Comparison of ENCODE assay signal across 8 cellular contexts in the genomic region with DNA sequence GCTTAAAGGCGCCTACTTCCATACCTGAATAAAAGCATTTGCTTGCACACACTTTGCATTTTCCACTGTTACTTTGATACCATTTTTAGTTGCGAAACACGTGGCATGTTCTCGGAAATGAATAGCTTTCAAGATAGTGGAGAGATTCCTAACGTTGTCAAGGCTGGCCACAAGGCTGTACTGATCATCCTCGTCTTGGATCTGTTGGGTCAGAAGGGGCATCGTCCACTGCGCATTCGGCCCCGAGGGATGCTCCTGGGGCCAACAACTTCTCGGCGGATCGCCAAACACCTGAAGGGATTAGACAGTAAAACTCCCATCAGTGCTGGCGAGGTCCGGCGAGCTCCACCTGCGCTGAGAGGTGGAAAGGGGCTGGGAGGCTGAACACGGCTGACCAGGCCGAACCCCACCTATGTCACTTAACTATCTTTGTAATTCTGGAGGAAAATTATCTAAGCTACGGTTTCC. TPM values are rescaled to one million over a fixed set of nuclear protein-coding genes. Genes with fewer than 3 reads are reported as not detected.
A peak's percentile ranks its signal among the peaks of the same experiment; 100 is the strongest.
DNase-seq lines count a peak whose midpoint lies in the region; ATAC-seq and TF ChIP-seq lines count a peak whose summit lies in the region.

No MANE protein-coding gene starts in this region.

- H3K27me3 ChIP-seq in ovary: no peaks in the 10 kb centered on the region

- peak overlapping the region; percentile 85 for H3K27ac ChIP-seq in VCaP
- H3K27ac ChIP-seq in ovary: peak overlapping the region in 1 of 2 donors; percentile 90

- ATAC-seq in GM19455 (IDR thresholded peaks at IDR 0.05; ENCODE audit: unreplicated experiment): peak; percentile 19
- ATAC-seq in HG03442 (IDR thresholded peaks at IDR 0.05; ENCODE audit: unreplicated experiment): peak; percentile 9

- H3K4me3 ChIP-seq in fibroblast of mammary gland (ENCODE audit: control insufficient read depth, low read depth, low read length) (peak overlapping the region; percentile 86), ovary (peak overlapping the region; percentile 87)

- WGBS in ovary, 3 donors: 1 to 2% (median 1%) methylated on average over 20 of the region's 20 CpGs

- no peak for TF ChIP-seq POLR2A in ovary (IDR thresholded peaks at IDR 0.05)

- intact Hi-C loops in ovary (cut with DNase I): loop anchor here in 1 of 4 donors (10.0 kb wide), 1 partner anchor 1240 kb away; the partner anchor contains the start of genes LMBRD2 and SKP2

- H3K36me3 ChIP-seq in ovary: no peaks in the 10 kb centered on the region

- DNase-seq in COLO668 (lab: John Stamatoyannopoulos, UW; ENCODE audit: unreplicated experiment) (peak; percentile 60), fibroblast of mammary gland (ENCODE audit: low read depth) (peak; percentile 25), ovary (peak; percentile 25 to 69 (median 58)), medulla oblongata (ENCODE audit: extremely low spot score) (no peak), NCI-H2196 treated with DMSO at 0.1 percent for 48 hours (lab: John Stamatoyannopoulos, UW; ENCODE audit: unreplicated experiment) (no peak)

- no peaks in the 10 kb centered on the region for H3K9me3 ChIP-seq in ovary

- no peak for TF ChIP-seq EP300 in ovary (IDR thresholded peaks at IDR 0.05)

- H3K4me1 ChIP-seq in ovary (ENCODE audit: insufficient read depth): peaks cover 6% of the 10 kb centered on the region

- TF ChIP-seq CTCF in VCaP (conservative IDR thresholded peaks at IDR 0.05) (no peak), fibroblast of mammary gland (conservative IDR thresholded peaks at IDR 0.05; ENCODE audit: control insufficient read depth, insufficient read depth, low read depth, low read length) (no peak), ovary (IDR thresholded peaks at IDR 0.05) (no peak)

RNA-seq across cellular contexts. Expression of gene RAD1, which starts 0.6 kb away (rescaled TPM):
- 10 to 100 TPM in 6 of 7 donors, 1 to 10 TPM in 1; 7.6 to 21.9 (median 18.5) TPM for total RNA-seq in ovary
- 10 to 100 TPM; 14.3 to 27.3 TPM for polyA plus RNA-seq in ovary

RNA-seq across cellular contexts. Expression of gene BRIX1, which starts 0.8 kb away (rescaled TPM):
- total RNA-seq in ovary: 10 to 100 TPM; 15.5 to 33.9 (median 23.9) TPM
- polyA plus RNA-seq in ovary: 10 to 100 TPM; 17.8 to 26.9 TPM

RNA-seq across cellular contexts. Expression of gene DNAJC21, which starts 14.7 kb away (rescaled TPM):
- 10 to 100 TPM; 21.6 to 38.7 (median 35.2) TPM for total RNA-seq in ovary
- polyA plus RNA-seq in ovary: 10 to 100 TPM; 19.4 to 31.8 TPM

Comparison
In these comparisons a context has a peak if more than half of its experiments do, and no peak if none do; other contexts are left out.
1. DNase-seq: peak in COLO668 (single experiment), fibroblast of mammary gland (single experiment) and ovary (5 of 5); none in medulla oblongata (single experiment) and NCI-H2196 treated with DMSO at 0.1 percent for 48 hours (single experiment).